1 cellular context compared by ENCODE assay signal in the genomic region with DNA sequence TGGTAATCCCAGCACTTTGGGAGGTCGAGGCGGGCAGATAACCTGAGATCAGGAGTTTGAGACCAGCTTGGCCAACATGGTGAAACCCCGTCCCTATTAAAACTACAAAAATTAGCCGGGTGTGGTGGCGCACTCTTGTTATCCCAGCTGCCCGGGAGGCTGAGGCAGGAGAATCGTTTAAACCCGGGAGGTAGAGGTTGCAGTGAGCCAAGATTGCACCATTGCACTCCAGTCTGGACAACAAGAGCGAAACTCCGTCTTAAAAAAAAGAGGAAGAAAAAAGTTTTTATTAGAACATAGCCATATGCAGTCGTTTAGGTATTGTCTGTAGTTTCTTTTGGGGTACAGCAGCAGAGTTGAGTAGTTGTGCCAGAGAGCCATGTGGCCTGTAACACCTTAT.
A peak's percentile ranks its signal among the peaks of the same experiment; 100 is the strongest.
TF ChIP-seq lines count a peak whose summit lies in the region.

No MANE protein-coding gene starts in this region.

TF ChIP-seq in GM12878, 131 proteins besides CTCF, POLR2A, EP300 and RAD21 (continued from another document):
- TF ChIP-seq, protein P1, sequence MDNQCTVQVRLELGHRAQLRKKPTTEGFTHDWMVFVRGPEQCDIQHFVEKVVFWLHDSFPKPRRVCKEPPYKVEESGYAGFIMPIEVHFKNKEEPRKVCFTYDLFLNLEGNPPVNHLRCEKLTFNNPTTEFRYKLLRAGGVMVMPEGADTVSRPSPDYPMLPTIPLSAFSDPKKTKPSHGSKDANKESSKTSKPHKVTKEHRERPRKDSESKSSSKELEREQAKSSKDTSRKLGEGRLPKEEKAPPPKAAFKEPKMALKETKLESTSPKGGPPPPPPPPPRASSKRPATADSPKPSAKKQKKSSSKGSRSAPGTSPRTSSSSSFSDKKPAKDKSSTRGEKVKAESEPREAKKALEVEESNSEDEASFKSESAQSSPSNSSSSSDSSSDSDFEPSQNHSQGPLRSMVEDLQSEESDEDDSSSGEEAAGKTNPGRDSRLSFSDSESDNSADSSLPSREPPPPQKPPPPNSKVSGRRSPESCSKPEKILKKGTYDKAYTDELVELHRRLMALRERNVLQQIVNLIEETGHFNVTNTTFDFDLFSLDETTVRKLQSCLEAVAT (IDR thresholded peaks at IDR 0.05) = peak; percentile 58; the same call in 1 of the 2 replicates
- TF ChIP-seq KAT2A (conservative IDR thresholded peaks at IDR 0.05; ENCODE audit: control insufficient read depth, low read depth, low read length) (no peak), WRNIP1 (IDR thresholded peaks at IDR 0.05; ENCODE audit: borderline replicate concordance, low read depth, low read length) (no peak), SREBF2 (IDR thresholded peaks at IDR 0.05; ENCODE audit: low read length) (no peak), STAT3 (IDR thresholded peaks at IDR 0.05; ENCODE audit: low read depth, low read length) (no peak)
